Comparison of ENCODE assay signal across 8 cellular contexts in the genomic region with DNA sequence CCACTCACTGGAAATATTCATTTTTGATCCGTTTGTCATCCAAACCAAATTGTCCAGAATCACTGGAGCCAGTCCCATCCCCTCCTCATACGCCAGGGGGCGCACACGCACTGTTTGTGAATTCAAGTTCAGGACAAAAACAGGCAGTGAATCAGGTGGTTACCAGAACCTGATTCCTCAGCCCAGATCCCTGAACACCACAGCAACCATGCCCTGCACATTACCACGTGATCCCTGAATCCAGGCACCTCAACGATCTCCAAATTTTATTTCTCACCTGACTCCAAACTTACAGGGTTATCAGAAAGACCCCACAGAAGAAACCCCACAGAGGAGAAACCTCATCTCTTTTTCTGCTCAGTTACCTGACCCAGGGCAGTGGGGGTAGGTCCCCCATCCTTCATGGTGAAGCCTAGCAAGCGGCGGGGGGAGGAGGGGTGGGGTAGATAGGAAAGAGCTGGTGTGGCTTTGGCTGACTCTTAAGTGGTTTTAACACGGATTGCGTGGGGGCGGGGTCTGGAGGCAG. TPM values are rescaled to one million over a fixed set of nuclear protein-coding genes. Genes with fewer than 3 reads are reported as not detected.
A peak's percentile ranks its signal among the peaks of the same experiment; 100 is the strongest.
DNase-seq lines count a peak whose midpoint lies in the region; ATAC-seq and TF ChIP-seq lines count a peak whose summit lies in the region.

No MANE protein-coding gene starts in this region.

- H3K9me3 Mint-ChIP-seq in T-cell: no peaks in the 10 kb centered on the region

- no peak overlapping the region for H3K9ac ChIP-seq in adipocyte (ENCODE audit: low read length)

- H3K27me3 Mint-ChIP-seq in T-cell: peaks cover 51 to 58% of the 10 kb centered on the region in 2 donors

- TF ChIP-seq CTCF in GM12865 (IDR thresholded peaks at IDR 0.05; ENCODE audit: insufficient read depth, low read depth, low read length, missing control alignments) (peak; percentile 98), psoas muscle (IDR thresholded peaks at IDR 0.05) (peak; percentile 95)

- DNase-seq in GM12865 (ENCODE audit: low read depth) (peak; percentile 84), NCI-H1694 (lab: John Stamatoyannopoulos, UW) (peak; percentile 79), T-cell (peak; percentile 47 to 85 (median 72)), adipocyte (ENCODE audit: low read depth) (peak; percentile 96), left cardiac atrium (peak; percentile 85), psoas muscle (peak; percentile 84 to 88), aorta (peak; percentile 88 to 96)

- WGBS in psoas muscle, 3 donors: 20 to 48% (median 25%) methylated on average over 11 of the region's 11 CpGs
- 19 to 48% methylated on average over 11 of the region's 11 CpGs for WGBS in aorta, 2 donors

- ATAC-seq in T-cell (replicated peaks in 1 of 4) (peak; percentile 61 to 77 (median 66)), left cardiac atrium (peak; percentile 51 to 56), psoas muscle (peak; percentile 78 to 93 (median 89)), aorta (ENCODE audit: low FRiP score) (peak; percentile 79), HG03469 (IDR thresholded peaks at IDR 0.05; ENCODE audit: unreplicated experiment) (no peak)

- peak overlapping the region in 2 of 3 donors; percentile 1 to 52 for H3K4me3 Mint-ChIP-seq in T-cell

- no peaks in the 10 kb centered on the region for H3K36me3 Mint-ChIP-seq in T-cell

- intact Hi-C loops in left cardiac atrium (cut with DNase I) (loop anchor here (5.0 to 10.0 kb wide), 4 partner anchors 116 to 508 kb away; a partner anchor contains a TSS), psoas muscle (cut with DNase I) (loop anchor here (5.0 kb wide), 4 partner anchors 118 to 518 kb away; no protein-coding TSS in a partner anchor), aorta (cut with DNase I) (loop anchor here (5.0 kb wide), 3 partner anchors 38 to 178 kb away; a partner anchor contains a TSS)

- POLR2A ChIA-PET in T-cell (lab: Charles Lee): no interaction called here

- CTCF ChIA-PET in T-cell (lab: Charles Lee): interaction anchor here (0.6 to 1.6 kb wide), 6 partner anchors 9 to 1019 kb away, joined by 3 to 6 read pairs (median 4); a partner anchor contains a TSS

- H3K27me3 ChIP-seq in adipocyte (replicated peaks; ENCODE audit: control insufficient read depth, insufficient read depth, low read length) (no peaks in the 10 kb centered on the region), psoas muscle (ENCODE audit: insufficient read depth in 3 of 3, low read length in 2 of 3) (peaks cover 0 to 23% (median 3%) of the 10 kb centered on the region in 3 donors), aorta (ENCODE audit: control insufficient read depth in 1 of 2, insufficient read depth in 2 of 2, low read length in 1 of 2) (no peaks in the 10 kb centered on the region)

- H3K4me1 Mint-ChIP-seq in T-cell: peaks cover 21 to 27% (median 22%) of the 10 kb centered on the region in 3 donors

- no peak overlapping the region for H3K4me3 ChIP-seq in GM12865 (ENCODE audit: low read depth, low read length)
- no peak overlapping the region for H3K4me3 ChIP-seq in adipocyte (ENCODE audit: low read length)
- no peak overlapping the region for H3K4me3 ChIP-seq in psoas muscle
- H3K4me3 ChIP-seq in aorta (ENCODE audit: low read length in 2 of 2): no peak overlapping the region

- H3K27ac ChIP-seq in psoas muscle: no peak overlapping the region
- H3K27ac ChIP-seq in aorta (ENCODE audit: low read depth in 1 of 2, low read length in 2 of 2): no peak overlapping the region

- H3K4me1 ChIP-seq in adipocyte (ENCODE audit: control insufficient read depth, insufficient read depth, low read length) (peaks cover 13% of the 10 kb centered on the region), psoas muscle (peaks cover 8% of the 10 kb centered on the region), aorta (ENCODE audit: control insufficient read depth in 1 of 2, insufficient read depth in 2 of 2, low read length in 2 of 2) (no peaks in the 10 kb centered on the region)

- peak overlapping the region in 1 of 2 donors; percentile 40 for H3K27ac Mint-ChIP-seq in T-cell

- no peaks in the 10 kb centered on the region for H3K9me3 ChIP-seq in adipocyte (ENCODE audit: control insufficient read depth, low read length)
- H3K9me3 ChIP-seq in psoas muscle: no peaks in the 10 kb centered on the region
- no peaks in the 10 kb centered on the region for H3K9me3 ChIP-seq in aorta (ENCODE audit: control insufficient read depth, low read length)

- H3K36me3 ChIP-seq in adipocyte (ENCODE audit: control insufficient read depth, insufficient read depth, low read length, severe bottlenecking) (no peaks in the 10 kb centered on the region), psoas muscle (ENCODE audit: insufficient read depth in 1 of 2, low read depth in 1 of 2) (no peaks in the 10 kb centered on the region), aorta (ENCODE audit: control insufficient read depth in 1 of 2, insufficient read depth in 2 of 2, low read length in 1 of 2) (no peaks in the 10 kb centered on the region)

RNA-seq across cellular contexts. Expression of a gene that starts 1.4 kb away (rescaled TPM):
- 1 to 10 TPM in 3 of 5 donors, under 1 TPM in 2; 0.07 to 2.6 (median 1.9) TPM for total RNA-seq in T-cell
- total RNA-seq in left cardiac atrium: 10 to 100 TPM; 37.4 to 63.1 TPM
- 1 to 10 TPM; 1.9 to 8.9 (median 3.8) TPM for total RNA-seq in psoas muscle
- 1 to 10 TPM in 1 of 3 donors, under 1 TPM in 2; 0.65 to 1.3 (median 0.93) TPM for polyA plus RNA-seq in psoas muscle
- total RNA-seq in aorta: 10 to 100 TPM; 59.6 to 86.2 TPM
- polyA plus RNA-seq in aorta: 10 to 100 TPM; 11.6 to 21.7 TPM
